ENCODE assay signal across 21 cellular contexts in the genomic region with DNA sequence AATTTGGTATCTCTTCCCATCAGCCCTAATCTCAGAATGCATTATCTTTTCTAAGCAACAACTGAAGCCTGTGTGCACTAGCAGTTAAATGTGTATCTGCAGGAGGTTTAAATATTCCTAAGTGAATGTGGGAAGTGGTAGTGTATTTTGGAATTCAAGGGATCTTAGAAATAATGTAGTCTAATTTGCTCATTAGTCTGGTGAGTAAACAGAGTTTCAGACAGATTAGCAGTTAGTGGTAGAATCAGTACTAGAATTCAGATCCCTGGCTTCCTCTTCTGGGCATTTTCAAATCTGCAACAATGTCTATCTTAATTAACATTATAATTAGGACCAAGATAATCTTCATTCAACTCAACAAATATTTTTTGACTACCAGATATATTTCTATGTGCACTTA. TPM values are rescaled to one million over a fixed set of nuclear protein-coding genes. Genes with fewer than 3 reads are reported as not detected.
DNase-seq lines count a peak whose midpoint lies in the region; ATAC-seq and TF ChIP-seq lines count a peak whose summit lies in the region.
"Had no signal": no experiment of that assay in that cellular context is flagged by ENCODE, and none has a peak within 500 bp of the region (broad histone marks: within the 10 kb centered on the region; RNA-seq: fewer than 3 reads in every experiment).

No MANE protein-coding gene starts in this region.

- ATAC-seq in heart left ventricle (no peak), Right ventricle myocardium superior (ENCODE audit: poor library complexity) (no peak), left lung (no peak), GM19328 (IDR thresholded peaks at IDR 0.05; ENCODE audit: unreplicated experiment) (no peak)
- ATAC-seq: T-helper 17 cell had no signal

- TF ChIP-seq POLR2A in heart left ventricle (IDR thresholded peaks at IDR 0.05), result no peak

- no peak for DNase-seq in heart left ventricle
- DNase-seq in Right ventricle myocardium superior, result no peak
- DNase-seq in brain microvascular endothelial cell, result no peak
- DNase-seq in left lung, result no peak
- no peak for DNase-seq in DMS153 treated with DMSO at 0.1 percent for 48 hours (lab: John Stamatoyannopoulos, UW; ENCODE audit: unreplicated experiment)
- no peak for DNase-seq in SW 1271 (lab: John Stamatoyannopoulos, UW)
- DNase-seq: activated B cell treated with CpG ODN at 0.5 μM for 24 hours; activated CD4-positive, alpha-beta T cell treated with anti-CD3 and anti-CD28 coated beads, Interleukin-2, amount 50 U/mL, for 48 hours; activated naive CD8-positive, alpha-beta T cell treated with anti-CD3 and anti-CD28 coated beads, Interleukin-2, amount 10 ng/mL, durations not matched to agents 7 days and 5 days; colonic mucosa; COR-L47; glutamatergic neuron; MV-4-11; NCI-H1694 treated with DMSO at 0.1 percent for 48 hours; NCI-H69; T-helper 17 cell had no signal

- in situ Hi-C loops in brain microvascular endothelial cell (cut with HindIII; ENCODE audit: low pct_ligation_motif_present, low sequenced_read_pairs), result no loop called here

- intact Hi-C loops in heart left ventricle (cut with DNase I), result no loop called here
- intact Hi-C loops in Right ventricle myocardium superior (cut with DNase I), result no loop called here
- intact Hi-C loops in left lung (cut with DNase I), result no loop called here

- no peak overlapping the region for H3K4me3 ChIP-seq in heart left ventricle
- H3K4me3 ChIP-seq in brain microvascular endothelial cell (ENCODE audit: low read depth, low read length), result no peak overlapping the region
- no peak overlapping the region for H3K4me3 ChIP-seq in left lung
- no peak overlapping the region for H3K4me3 ChIP-seq in subcutaneous abdominal adipose tissue (ENCODE audit: low read depth in 1 of 5, low read length in 5 of 5)
- H3K4me3 ChIP-seq: BLaER1, colonic mucosa had no signal

- H3K27ac ChIP-seq in heart left ventricle (peak overlapping the region; percentile 51 to 87 (median 80)), brain microvascular endothelial cell (peak overlapping the region; percentile 99), left lung (peak overlapping the region; percentile 75 to 78), subcutaneous abdominal adipose tissue (ENCODE audit: low read depth, low read length) (peak overlapping the region; percentile 84)
- H3K27ac ChIP-seq: BLaER1 had no signal

- H3K9ac ChIP-seq in subcutaneous abdominal adipose tissue (ENCODE audit: low read length in 5 of 5), result no peak overlapping the region
- H3K9ac ChIP-seq: BLaER1 had no signal

- no peaks in the 10 kb centered on the region for H3K27me3 ChIP-seq in heart left ventricle
- no peaks in the 10 kb centered on the region for H3K27me3 ChIP-seq in brain microvascular endothelial cell (replicated peaks)
- H3K27me3 ChIP-seq in left lung, result no peaks in the 10 kb centered on the region
- H3K27me3 ChIP-seq in subcutaneous abdominal adipose tissue (ENCODE audit: control insufficient read depth in 5 of 5, insufficient read depth in 4 of 5, low read length in 5 of 5), result no peaks in the 10 kb centered on the region
- H3K27me3 ChIP-seq: BLaER1, colonic mucosa had no signal

- no peaks in the 10 kb centered on the region for H3K9me3 ChIP-seq in heart left ventricle
- no peaks in the 10 kb centered on the region for H3K9me3 ChIP-seq in left lung
- no peaks in the 10 kb centered on the region for H3K9me3 ChIP-seq in subcutaneous abdominal adipose tissue (ENCODE audit: control insufficient read depth in 5 of 5, low read length in 5 of 5)
- H3K9me3 ChIP-seq: BLaER1, colonic mucosa had no signal

- H3K4me1 ChIP-seq in heart left ventricle, result peaks cover 3 to 61% (median 44%) of the 10 kb centered on the region in 12 donors
- H3K4me1 ChIP-seq in left lung, result peaks cover 34 to 42% of the 10 kb centered on the region in 2 donors
- peaks cover 5 to 37% (median 27%) of the 10 kb centered on the region in 5 donors for H3K4me1 ChIP-seq in subcutaneous abdominal adipose tissue (ENCODE audit: control insufficient read depth in 5 of 5, insufficient read depth in 5 of 5, low read length in 5 of 5)
- H3K4me1 ChIP-seq: BLaER1, colonic mucosa had no signal

- H3K36me3 ChIP-seq in heart left ventricle, result no peaks in the 10 kb centered on the region
- H3K36me3 ChIP-seq in brain microvascular endothelial cell (replicated peaks), result no peaks in the 10 kb centered on the region
- H3K36me3 ChIP-seq in left lung, result no peaks in the 10 kb centered on the region
- no peaks in the 10 kb centered on the region for H3K36me3 ChIP-seq in subcutaneous abdominal adipose tissue (ENCODE audit: control insufficient read depth in 5 of 5, insufficient read depth in 5 of 5, low read length in 5 of 5)
- H3K36me3 ChIP-seq: BLaER1, colonic mucosa had no signal

- TF ChIP-seq CTCF in heart left ventricle (IDR thresholded peaks at IDR 0.05) (no peak), brain microvascular endothelial cell (IDR thresholded peaks at IDR 0.05; ENCODE audit: low read depth, low read length, missing control alignments) (no peak), left lung (IDR thresholded peaks at IDR 0.05) (no peak)

RNA-seq across cellular contexts. Expression of gene CXCL2, which starts 11.7 kb away (rescaled TPM):
- 10 to 100 TPM in 3 of 9 donors, 1 to 10 TPM in 6; 1.8 to 33.6 (median 5.9) TPM for total RNA-seq in heart left ventricle
- polyA plus RNA-seq in heart left ventricle, result 1 to 10 TPM; 8.4 to 9.0 TPM
- total RNA-seq in Right ventricle myocardium superior, result 7.4 TPM
- 100 to 1,000 TPM in 1 of 2 donors, 10 to 100 TPM in 1; 64.4 to 114 TPM for total RNA-seq in left lung
- total RNA-seq: A172, OCI-LY7 had no signal

RNA-seq across cellular contexts. Expression of gene MTHFD2L, which starts 47.2 kb away (rescaled TPM):
- total RNA-seq in heart left ventricle (10 to 100 TPM in 6 of 9 donors, 1 to 10 TPM in 3; 8.2 to 16.4 (median 12.6) TPM), Right ventricle myocardium superior (9.1 TPM), left lung (10 to 100 TPM in 1 of 2 donors, 1 to 10 TPM in 1; 9.1 to 14.8 TPM)
- 10 to 100 TPM in 1 of 2 donors, 1 to 10 TPM in 1; 6.8 to 11.5 TPM for polyA plus RNA-seq in heart left ventricle
